Comparison of ENCODE assay signal across 8 cellular contexts in the genomic region with DNA sequence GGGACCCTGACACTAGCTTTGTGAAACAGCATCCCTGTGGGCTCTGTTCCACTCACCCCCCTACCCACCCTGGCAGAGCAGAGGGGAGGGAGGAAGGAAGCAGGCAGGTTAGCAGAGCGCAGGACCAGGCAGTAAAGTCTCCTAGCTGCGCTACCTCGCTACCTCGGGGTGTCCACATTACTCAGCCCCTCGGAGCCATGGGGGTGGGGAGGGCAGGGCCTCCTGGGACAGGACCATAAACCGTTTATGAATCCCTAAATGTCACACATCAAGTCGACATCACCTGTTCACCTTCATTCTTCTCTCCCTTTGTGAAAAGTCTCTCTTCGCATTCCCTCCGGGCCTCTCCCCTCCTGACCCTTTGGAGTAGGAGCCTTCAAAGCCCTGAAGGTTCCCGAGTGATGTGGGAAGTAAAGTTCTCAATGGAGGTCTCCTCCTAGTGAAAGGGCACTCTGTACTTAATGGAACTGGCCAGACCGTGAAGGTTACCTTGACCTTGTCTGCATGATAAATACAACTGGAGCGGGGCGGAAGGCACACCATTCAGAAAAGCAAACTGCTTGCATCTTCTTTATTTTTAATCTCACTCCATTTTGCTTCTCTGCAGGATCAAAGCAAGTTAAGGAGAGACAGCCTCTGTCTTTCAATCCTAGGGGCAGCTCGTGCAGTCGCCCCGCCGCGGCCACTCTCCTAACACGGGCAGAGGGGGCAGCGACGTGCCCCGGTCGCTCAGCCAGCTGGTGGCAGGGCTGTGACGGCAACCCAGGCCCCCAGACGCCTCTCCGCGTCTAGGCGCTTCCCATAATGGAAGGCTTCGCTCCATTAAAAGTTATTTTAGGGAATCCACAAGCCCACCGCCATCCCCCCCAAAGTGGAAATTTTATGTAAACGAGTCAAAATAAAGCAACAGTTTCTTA. TPM values are rescaled to one million over a fixed set of nuclear protein-coding genes. Genes with fewer than 3 reads are reported as not detected.
A peak's percentile ranks its signal among the peaks of the same experiment; 100 is the strongest.
DNase-seq lines count a peak whose midpoint lies in the region; ATAC-seq, FAIRE-seq and TF ChIP-seq lines count a peak whose summit lies in the region.

No MANE protein-coding gene starts in this region.

- no peak for ATAC-seq in HG03139 (IDR thresholded peaks at IDR 0.05; ENCODE audit: unreplicated experiment)

- H3K9ac ChIP-seq in adipocyte (ENCODE audit: low read length) (peak overlapping the region; percentile 80), iPS-20b (ENCODE audit: low read depth, low read length) (peak overlapping the region; percentile 72; the same call in 1 of the 2 replicates)

- H3K4me3 ChIP-seq in adipocyte (ENCODE audit: low read length) (peak overlapping the region; percentile 78), iPS-20b (ENCODE audit: low read length) (peak overlapping the region; percentile 80), stomach (peak overlapping the region in 3 of 4 donors; percentile 63 to 67 (median 65)), small intestine (ENCODE audit: low read depth in 1 of 2, low read length in 2 of 2) (peak overlapping the region in 1 of 2 donors; percentile 82)

- H3K27me3 ChIP-seq in adipocyte (replicated peaks; ENCODE audit: control insufficient read depth, insufficient read depth, low read length) (no peaks in the 10 kb centered on the region), iPS-20b (ENCODE audit: insufficient read depth, low read length) (peaks cover 47% of the 10 kb centered on the region), stomach (peaks cover 0 to 6% (median 0%) of the 10 kb centered on the region in 3 donors), small intestine (ENCODE audit: control insufficient read depth in 2 of 2, insufficient read depth in 2 of 2, low read length in 2 of 2) (no peaks in the 10 kb centered on the region)

- FAIRE-seq in small intestine (lab: Jason Lieb, UNC) = no peak

- no peak overlapping the region for H3K27ac ChIP-seq in iPS-20b (ENCODE audit: low read length)
- H3K27ac ChIP-seq in stomach = peak overlapping the region; percentile 52 to 86 (median 80)
- peak overlapping the region in 1 of 2 donors; percentile 88 for H3K27ac ChIP-seq in small intestine (ENCODE audit: low read depth in 1 of 2, low read length in 1 of 2)

- H3K36me3 ChIP-seq in adipocyte (ENCODE audit: control insufficient read depth, insufficient read depth, low read length, severe bottlenecking) (no peaks in the 10 kb centered on the region), iPS-20b (ENCODE audit: insufficient read depth, low read depth, low read length) (no peaks in the 10 kb centered on the region), stomach (no peaks in the 10 kb centered on the region), small intestine (ENCODE audit: control insufficient read depth in 2 of 2, insufficient read depth in 2 of 2, low read length in 2 of 2) (no peaks in the 10 kb centered on the region)

- 65 to 73% (median 70%) methylated on average over 31 of the region's 31 CpGs for WGBS in stomach, 5 donors
- WGBS in small intestine, 3 donors = 55 to 60% (median 59%) methylated on average over 31 of the region's 31 CpGs

- peak; percentile 58 for DNase-seq in NCI-H146 (lab: John Stamatoyannopoulos, UW)
- no peak for DNase-seq in NCI-H146 treated with DMSO at 0.1 percent for 48 hours (lab: John Stamatoyannopoulos, UW; ENCODE audit: unreplicated experiment)
- DNase-seq in adipocyte (ENCODE audit: low read depth) = no peak
- DNase-seq in stomach = no peak
- DNase-seq in small intestine = no peak
- DNase-seq in activated gamma-delta T cell (lab: John Stamatoyannopoulos, UW) = no peak

- no peak for TF ChIP-seq EP300 in stomach (IDR thresholded peaks at IDR 0.05)

- H3K9me3 ChIP-seq in adipocyte (ENCODE audit: control insufficient read depth, low read length) (no peaks in the 10 kb centered on the region), iPS-20b (ENCODE audit: insufficient read depth, low read depth, low read length) (no peaks in the 10 kb centered on the region), stomach (no peaks in the 10 kb centered on the region), small intestine (ENCODE audit: control insufficient read depth, low read depth) (no peaks in the 10 kb centered on the region)

- H3K4me1 ChIP-seq in adipocyte (ENCODE audit: control insufficient read depth, insufficient read depth, low read length) = peaks cover 14% of the 10 kb centered on the region
- H3K4me1 ChIP-seq in iPS-20b (ENCODE audit: insufficient read depth, low read length) = peaks cover 20% of the 10 kb centered on the region
- H3K4me1 ChIP-seq in stomach = peaks cover 0 to 32% (median 20%) of the 10 kb centered on the region in 4 donors
- no peaks in the 10 kb centered on the region for H3K4me1 ChIP-seq in small intestine (ENCODE audit: control insufficient read depth in 2 of 2, insufficient read depth in 1 of 2, low read depth in 1 of 2, low read length in 1 of 2)

- intact Hi-C loops in stomach (cut with DNase I; ENCODE audit: low total_unique reads) = no loop called here

- no peak for TF ChIP-seq POLR2A in stomach (IDR thresholded peaks at IDR 0.05)

- TF ChIP-seq CTCF in stomach (IDR thresholded peaks at IDR 0.05) = no peak

RNA-seq across cellular contexts. Expression of gene SMAD7, which starts 23.8 kb away (rescaled TPM):
- 100 to 1,000 TPM in 1 of 5 donors, 10 to 100 TPM in 3, 1 to 10 TPM in 1; 7.0 to 123 (median 29.3) TPM for total RNA-seq in stomach
- polyA plus RNA-seq in stomach (10 to 100 TPM in 1 of 3 donors, 1 to 10 TPM in 2; 4.5 to 10.1 (median 9.9) TPM), small intestine (10 to 100 TPM; 17.2 to 24.0 (median 18.3) TPM)
